In genomic region chr19:35986664-35987570, GRCh38 we compare ENCODE assay signal across 6 cellular contexts. TPM values are rescaled to one million over a fixed set of nuclear protein-coding genes. Genes with fewer than 3 reads are reported as not detected.
DNase-seq lines count a peak whose midpoint lies in the region; ATAC-seq and TF ChIP-seq lines count a peak whose summit lies in the region.

No MANE protein-coding gene starts in this region.

- TF ChIP-seq CTCF in Calu3 (IDR thresholded peaks at IDR 0.05; ENCODE audit: unreplicated experiment): no peak

- peaks cover 5% of the 10 kb centered on the region for H3K36me3 Mint-ChIP-seq in Calu3 (ENCODE audit: insufficient read depth, unreplicated experiment)
- no peaks in the 10 kb centered on the region for H3K36me3 Mint-ChIP-seq in activated naive CD8-positive, alpha-beta T cell treated with anti-CD3 and anti-CD28 coated beads, Interleukin-2, amount 10 ng/mL, durations not matched to agents 7 days and 5 days
- H3K36me3 Mint-ChIP-seq in naive B cell: no peaks in the 10 kb centered on the region

- intact Hi-C loops in Calu3 (cut with micrococcal nuclease; ENCODE audit: unreplicated experiment): no loop called here

- DNase-seq in Calu3 (peak; percentile 49), NCI-H1694 (lab: John Stamatoyannopoulos, UW) (peak; percentile 67), naive B cell (peak; percentile 47), H4 (ENCODE audit: low spot score) (no peak)
- no peak for DNase-seq in activated naive CD8-positive, alpha-beta T cell treated with anti-CD3 and anti-CD28 coated beads, Interleukin-2, amount 10 ng/mL, durations not matched to agents 7 days and 5 days

- peak overlapping the region; percentile 59 for H3K4me3 Mint-ChIP-seq in Calu3 (ENCODE audit: low read depth, unreplicated experiment)
- peak overlapping the region; percentile 78 for H3K4me3 Mint-ChIP-seq in activated naive CD8-positive, alpha-beta T cell treated with anti-CD3 and anti-CD28 coated beads, Interleukin-2, amount 10 ng/mL, durations not matched to agents 7 days and 5 days
- peak overlapping the region; percentile 82 to 98 (median 94) for H3K4me3 Mint-ChIP-seq in naive B cell

- H3K9me3 Mint-ChIP-seq in Calu3 (ENCODE audit: low read depth, unreplicated experiment) (peaks cover 4% of the 10 kb centered on the region), naive B cell (peaks cover 0 to 3% (median 0%) of the 10 kb centered on the region in 7 donors)
- no peaks in the 10 kb centered on the region for H3K9me3 Mint-ChIP-seq in activated naive CD8-positive, alpha-beta T cell treated with anti-CD3 and anti-CD28 coated beads, Interleukin-2, amount 10 ng/mL, durations not matched to agents 7 days and 5 days

- ATAC-seq in activated naive CD8-positive, alpha-beta T cell treated with anti-CD3 and anti-CD28 coated beads, Interleukin-2, amount 10 ng/mL, durations not matched to agents 7 days and 5 days (ENCODE audit: low read depth): peak; percentile 58
- ATAC-seq in naive B cell (ENCODE audit: low read depth in 2 of 2) (peak; percentile 84 to 87), esophagus mucosa (no peak)

- BruUV-seq in Calu3 (replicated peaks; lab: Mats Ljungman, UMichigan): no TSS peak

- CTCF ChIA-PET in Calu3 (lab: Charles Lee): no interaction called here

- H3K27ac Mint-ChIP-seq in Calu3 (ENCODE audit: unreplicated experiment) (no peak overlapping the region), naive B cell (peak overlapping the region in 4 of 6 donors; percentile 42 to 72 (median 58))
- H3K27ac Mint-ChIP-seq in activated naive CD8-positive, alpha-beta T cell treated with anti-CD3 and anti-CD28 coated beads, Interleukin-2, amount 10 ng/mL, durations not matched to agents 7 days and 5 days: no peak overlapping the region

- POLR2A ChIA-PET in activated naive CD8-positive, alpha-beta T cell treated with anti-CD3 and anti-CD28 coated beads, Interleukin-2, amount 10 ng/mL, durations not matched to agents 7 days and 5 days (lab: Charles Lee): no interaction called here

- H3K4me1 Mint-ChIP-seq in Calu3 (ENCODE audit: low read depth, unreplicated experiment) (no peaks in the 10 kb centered on the region), naive B cell (peaks cover 10 to 13% (median 12%) of the 10 kb centered on the region in 3 donors)
- peaks cover 3% of the 10 kb centered on the region for H3K4me1 Mint-ChIP-seq in activated naive CD8-positive, alpha-beta T cell treated with anti-CD3 and anti-CD28 coated beads, Interleukin-2, amount 10 ng/mL, durations not matched to agents 7 days and 5 days

- H3K27me3 Mint-ChIP-seq in Calu3 (ENCODE audit: unreplicated experiment) (peaks cover 83% of the 10 kb centered on the region), naive B cell (peaks cover 19 to 46% (median 33%) of the 10 kb centered on the region in 3 donors)
- H3K27me3 Mint-ChIP-seq in activated naive CD8-positive, alpha-beta T cell treated with anti-CD3 and anti-CD28 coated beads, Interleukin-2, amount 10 ng/mL, durations not matched to agents 7 days and 5 days: peaks cover 45% of the 10 kb centered on the region

RNA-seq across cellular contexts. Expression of gene SDHAF1, which starts 8.1 kb away (rescaled TPM):
- total RNA-seq in Calu3 (2022) (16.9 and 17.1 TPM in 2 replicates), esophagus mucosa (10.2 TPM)
- total RNA-seq in activated naive CD8-positive, alpha-beta T cell treated with anti-CD3 and anti-CD28 coated beads, Interleukin-2, amount 10 ng/mL, durations not matched to agents 7 days and 5 days: 10 to 100 TPM; 22.2 to 22.8 TPM
- polyA plus RNA-seq in naive B cell (ENCODE audit: low read depth in 6 of 6): 10 to 100 TPM; 30.0 to 58.0 (median 48.8) TPM
- total RNA-seq in H4 (2014; rRNA removed; shearing (Covaris generic)): 40.4 and 61.9 TPM in 2 replicates

RNA-seq across cellular contexts. Expression of gene SYNE4, which starts 21.7 kb away (rescaled TPM):
- 19.7 and 23.5 TPM in 2 replicates for total RNA-seq in Calu3 (2022)
- total RNA-seq in activated naive CD8-positive, alpha-beta T cell treated with anti-CD3 and anti-CD28 coated beads, Interleukin-2, amount 10 ng/mL, durations not matched to agents 7 days and 5 days: 1 to 10 TPM; 3.3 to 3.8 TPM
- polyA plus RNA-seq in naive B cell (ENCODE audit: low read depth in 6 of 6): under 1 TPM in 1 of 6 donors, not detected in 5; 0.24 TPM
- 0.60 and 0.94 TPM in 2 replicates for total RNA-seq in H4 (2014; rRNA removed; shearing (Covaris generic))
- total RNA-seq in esophagus mucosa: 0.88 TPM

RNA-seq across cellular contexts. Expression of gene ALKBH6, which starts 27.1 kb away (rescaled TPM):
- total RNA-seq in Calu3 (2022) (52.6 and 56.7 TPM in 2 replicates), esophagus mucosa (12.3 TPM)
- 10 to 100 TPM; 56.4 to 61.1 TPM for total RNA-seq in activated naive CD8-positive, alpha-beta T cell treated with anti-CD3 and anti-CD28 coated beads, Interleukin-2, amount 10 ng/mL, durations not matched to agents 7 days and 5 days
- 10 to 100 TPM; 13.7 to 28.9 (median 19.1) TPM for polyA plus RNA-seq in naive B cell (ENCODE audit: low read depth in 6 of 6)
- total RNA-seq in H4 (2014; rRNA removed; shearing (Covaris generic)): 47.7 and 63.7 TPM in 2 replicates

RNA-seq across cellular contexts. Expression of gene CLIP3, which starts 45.8 kb away (rescaled TPM):
- total RNA-seq in Calu3 (2022) (3.1 and 3.5 TPM in 2 replicates), esophagus mucosa (1.3 TPM)
- total RNA-seq in activated naive CD8-positive, alpha-beta T cell treated with anti-CD3 and anti-CD28 coated beads, Interleukin-2, amount 10 ng/mL, durations not matched to agents 7 days and 5 days: 1 to 10 TPM; 1.4 to 2.2 TPM
- 1 to 10 TPM in 1 of 6 donors, not detected in 5; 1.8 TPM for polyA plus RNA-seq in naive B cell (ENCODE audit: low read depth in 6 of 6)
- 1.9 and 3.8 TPM in 2 replicates for total RNA-seq in H4 (2014; rRNA removed; shearing (Covaris generic))

RNA-seq across cellular contexts. Expression of gene LRFN3, which starts 50.7 kb away (rescaled TPM):
- total RNA-seq in Calu3 (2022) (15.2 and 18.5 TPM in 2 replicates), esophagus mucosa (7.7 TPM)
- 10 to 100 TPM; 10.7 to 12.4 TPM for total RNA-seq in activated naive CD8-positive, alpha-beta T cell treated with anti-CD3 and anti-CD28 coated beads, Interleukin-2, amount 10 ng/mL, durations not matched to agents 7 days and 5 days
- under 1 TPM in 3 of 6 donors, not detected in 3; 0.12 to 0.22 (median 0.14) TPM for polyA plus RNA-seq in naive B cell (ENCODE audit: low read depth in 6 of 6)
- 4.6 and 5.6 TPM in 2 replicates for total RNA-seq in H4 (2014; rRNA removed; shearing (Covaris generic))

Comparison
In these comparisons a context has a peak if more than half of its experiments do, and no peak if none do; other contexts are left out.
1. DNase-seq: peak in Calu3 (single experiment), NCI-H1694 (single experiment) and naive B cell (single experiment); none in activated naive CD8-positive, alpha-beta T cell treated with anti-CD3 and anti-CD28 coated beads, Interleukin-2, amount 10 ng/mL, durations not matched to agents 7 days and 5 days (single experiment) and H4 (single experiment).
2. H3K27ac Mint-ChIP-seq: peak in naive B cell (4 of 6); none in Calu3 (single experiment) and activated naive CD8-positive, alpha-beta T cell treated with anti-CD3 and anti-CD28 coated beads, Interleukin-2, amount 10 ng/mL, durations not matched to agents 7 days and 5 days (single experiment).
3. Peak in every context shown above with its lines, with median percentiles within 50 percentile points of each other: H3K4me3 Mint-ChIP-seq.